1 cellular context compared by ENCODE assay signal in genomic region chr6:142412241-142412640, GRCh38.
TF ChIP-seq lines count a peak whose summit lies in the region.

No MANE protein-coding gene starts in this region.

TF ChIP-seq in HepG2, 621 proteins besides CTCF, POLR2A, EP300 and RAD21:
- TF ChIP-seq MAFG (CRISPR knock-in tag; IDR thresholded peaks at IDR 0.05) = no peak
- peak; percentile 57 for TF ChIP-seq RBM22 (optimal IDR thresholded peaks at IDR 0.05; ENCODE audit: low read length)
TF ChIP-seq in HepG2: peak in this region for 1.
